ENCODE assay signal across 1 cellular context in the genomic region with DNA sequence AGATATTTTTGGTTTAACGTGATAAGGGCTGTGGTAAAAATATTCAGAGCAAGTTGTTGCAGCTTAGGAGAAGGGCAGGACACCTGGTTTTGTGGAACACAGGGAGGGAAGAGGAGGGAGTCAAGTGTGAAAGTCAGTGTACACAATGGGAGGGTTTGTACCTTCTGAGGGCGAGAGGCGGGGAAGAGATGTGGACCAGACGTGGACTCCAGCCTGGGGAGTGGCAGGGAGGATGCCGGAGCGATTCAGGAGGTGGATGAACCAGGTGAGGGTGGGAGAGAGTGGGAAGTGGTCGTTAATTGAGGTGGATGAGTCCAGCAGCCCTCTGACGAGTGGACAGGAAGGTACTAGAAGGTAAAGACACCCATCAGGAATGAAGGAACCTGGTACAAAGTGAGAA.
TF ChIP-seq lines count a peak whose summit lies in the region.

No MANE protein-coding gene starts in this region.

TF ChIP-seq in HepG2, 621 proteins besides CTCF, POLR2A, EP300 and RAD21 (continued from another document and continues in another):
- TF ChIP-seq ZNF687 (CRISPR knock-in tag; IDR thresholded peaks at IDR 0.05) (peak; percentile 44; the same call in 1 of the 2 replicates), MEIS2 (CRISPR knock-in tag; IDR thresholded peaks at IDR 0.05) (no peak), FOXA1 (IDR thresholded peaks at IDR 0.05) (no peak), FOXA1 (CRISPR knock-in tag; IDR thresholded peaks at IDR 0.05) (peak; percentile 69), ZEB1 (IDR thresholded peaks at IDR 0.05; ENCODE audit: insufficient replicate concordance, low read depth) (peak; percentile 47), ZNF720 (CRISPR knock-in tag; IDR thresholded peaks at IDR 0.05) (no peak), ZNF256 (CRISPR knock-in tag; conservative IDR thresholded peaks at IDR 0.05) (no peak), XRCC5 (optimal IDR thresholded peaks at IDR 0.05; ENCODE audit: low read length) (peak; percentile 15), CAMTA2 (CRISPR knock-in tag; IDR thresholded peaks at IDR 0.05; ENCODE audit: borderline replicate concordance) (no peak), ZNF674 (CRISPR knock-in tag; IDR thresholded peaks at IDR 0.05; ENCODE audit: low read depth) (no peak), REPIN1 (CRISPR knock-in tag; IDR thresholded peaks at IDR 0.05; ENCODE audit: borderline replicate concordance, low read depth) (no peak), RBFOX2 (IDR thresholded peaks at IDR 0.05; ENCODE audit: low read depth, low read length) (no peak), ZNF230 (CRISPR knock-in tag; IDR thresholded peaks at IDR 0.05) (no peak), ZNF274 (CRISPR knock-in tag; IDR thresholded peaks at IDR 0.05) (no peak), ZNF570 (CRISPR knock-in tag; IDR thresholded peaks at IDR 0.05; ENCODE audit: borderline replicate concordance) (no peak), PREB (CRISPR knock-in tag; IDR thresholded peaks at IDR 0.05) (no peak), SIN3B (IDR thresholded peaks at IDR 0.05; ENCODE audit: low read length) (no peak), ZNF724P (CRISPR knock-in tag; IDR thresholded peaks at IDR 0.05; ENCODE audit: borderline replicate concordance) (no peak), WIZ (CRISPR knock-in tag; IDR thresholded peaks at IDR 0.05) (no peak), HIC2 (CRISPR knock-in tag; IDR thresholded peaks at IDR 0.05; ENCODE audit: low read depth) (no peak), ATF7-NPFF (CRISPR knock-in tag; IDR thresholded peaks at IDR 0.05; ENCODE audit: low read depth) (no peak), STAT5B (CRISPR knock-in tag; IDR thresholded peaks at IDR 0.05) (no peak), SOX13 (IDR thresholded peaks at IDR 0.05) (no peak), SOX13 (CRISPR knock-in tag; conservative IDR thresholded peaks at IDR 0.05 in 1 of 2, IDR thresholded peaks at IDR 0.05 in 1 of 2) (peak in 1 of 2 experiments; percentile 48; a peak in 1 of 4 replicates), ZNF660 (CRISPR knock-in tag; IDR thresholded peaks at IDR 0.05; ENCODE audit: borderline replicate concordance, low read depth) (no peak), ZNF878 (CRISPR knock-in tag; IDR thresholded peaks at IDR 0.05) (no peak), ZNF589 (CRISPR knock-in tag; conservative IDR thresholded peaks at IDR 0.05) (no peak), CBX1 (IDR thresholded peaks at IDR 0.05; ENCODE audit: low read depth) (no peak), FOXP1 (IDR thresholded peaks at IDR 0.05) (no peak), FOXP1 (CRISPR knock-in tag; IDR thresholded peaks at IDR 0.05) (peak; percentile 33; the same call in 1 of the 2 replicates), CCAR2 (optimal IDR thresholded peaks at IDR 0.05; ENCODE audit: low read depth, low read length) (no peak), SP5 (CRISPR knock-in tag; IDR thresholded peaks at IDR 0.05; ENCODE audit: borderline replicate concordance, low read depth) (peak; percentile 93), HOXA3 (CRISPR knock-in tag; IDR thresholded peaks at IDR 0.05) (no peak), RNF2 (conservative IDR thresholded peaks at IDR 0.05; ENCODE audit: low read depth) (no peak), IRF2 (CRISPR knock-in tag; IDR thresholded peaks at IDR 0.05) (no peak)
- TF ChIP-seq, protein P1, sequence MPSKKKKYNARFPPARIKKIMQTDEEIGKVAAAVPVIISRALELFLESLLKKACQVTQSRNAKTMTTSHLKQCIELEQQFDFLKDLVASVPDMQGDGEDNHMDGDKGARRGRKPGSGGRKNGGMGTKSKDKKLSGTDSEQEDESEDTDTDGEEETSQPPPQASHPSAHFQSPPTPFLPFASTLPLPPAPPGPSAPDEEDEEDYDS (CRISPR knock-in tag; IDR thresholded peaks at IDR 0.05) = no peak
- TF ChIP-seq, protein P2, sequence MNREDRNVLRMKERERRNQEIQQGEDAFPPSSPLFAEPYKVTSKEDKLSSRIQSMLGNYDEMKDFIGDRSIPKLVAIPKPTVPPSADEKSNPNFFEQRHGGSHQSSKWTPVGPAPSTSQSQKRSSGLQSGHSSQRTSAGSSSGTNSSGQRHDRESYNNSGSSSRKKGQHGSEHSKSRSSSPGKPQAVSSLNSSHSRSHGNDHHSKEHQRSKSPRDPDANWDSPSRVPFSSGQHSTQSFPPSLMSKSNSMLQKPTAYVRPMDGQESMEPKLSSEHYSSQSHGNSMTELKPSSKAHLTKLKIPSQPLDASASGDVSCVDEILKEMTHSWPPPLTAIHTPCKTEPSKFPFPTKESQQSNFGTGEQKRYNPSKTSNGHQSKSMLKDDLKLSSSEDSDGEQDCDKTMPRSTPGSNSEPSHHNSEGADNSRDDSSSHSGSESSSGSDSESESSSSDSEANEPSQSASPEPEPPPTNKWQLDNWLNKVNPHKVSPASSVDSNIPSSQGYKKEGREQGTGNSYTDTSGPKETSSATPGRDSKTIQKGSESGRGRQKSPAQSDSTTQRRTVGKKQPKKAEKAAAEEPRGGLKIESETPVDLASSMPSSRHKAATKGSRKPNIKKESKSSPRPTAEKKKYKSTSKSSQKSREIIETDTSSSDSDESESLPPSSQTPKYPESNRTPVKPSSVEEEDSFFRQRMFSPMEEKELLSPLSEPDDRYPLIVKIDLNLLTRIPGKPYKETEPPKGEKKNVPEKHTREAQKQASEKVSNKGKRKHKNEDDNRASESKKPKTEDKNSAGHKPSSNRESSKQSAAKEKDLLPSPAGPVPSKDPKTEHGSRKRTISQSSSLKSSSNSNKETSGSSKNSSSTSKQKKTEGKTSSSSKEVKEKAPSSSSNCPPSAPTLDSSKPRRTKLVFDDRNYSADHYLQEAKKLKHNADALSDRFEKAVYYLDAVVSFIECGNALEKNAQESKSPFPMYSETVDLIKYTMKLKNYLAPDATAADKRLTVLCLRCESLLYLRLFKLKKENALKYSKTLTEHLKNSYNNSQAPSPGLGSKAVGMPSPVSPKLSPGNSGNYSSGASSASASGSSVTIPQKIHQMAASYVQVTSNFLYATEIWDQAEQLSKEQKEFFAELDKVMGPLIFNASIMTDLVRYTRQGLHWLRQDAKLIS (CRISPR knock-in tag; IDR thresholded peaks at IDR 0.05) = no peak
- TF ChIP-seq, protein P3, sequence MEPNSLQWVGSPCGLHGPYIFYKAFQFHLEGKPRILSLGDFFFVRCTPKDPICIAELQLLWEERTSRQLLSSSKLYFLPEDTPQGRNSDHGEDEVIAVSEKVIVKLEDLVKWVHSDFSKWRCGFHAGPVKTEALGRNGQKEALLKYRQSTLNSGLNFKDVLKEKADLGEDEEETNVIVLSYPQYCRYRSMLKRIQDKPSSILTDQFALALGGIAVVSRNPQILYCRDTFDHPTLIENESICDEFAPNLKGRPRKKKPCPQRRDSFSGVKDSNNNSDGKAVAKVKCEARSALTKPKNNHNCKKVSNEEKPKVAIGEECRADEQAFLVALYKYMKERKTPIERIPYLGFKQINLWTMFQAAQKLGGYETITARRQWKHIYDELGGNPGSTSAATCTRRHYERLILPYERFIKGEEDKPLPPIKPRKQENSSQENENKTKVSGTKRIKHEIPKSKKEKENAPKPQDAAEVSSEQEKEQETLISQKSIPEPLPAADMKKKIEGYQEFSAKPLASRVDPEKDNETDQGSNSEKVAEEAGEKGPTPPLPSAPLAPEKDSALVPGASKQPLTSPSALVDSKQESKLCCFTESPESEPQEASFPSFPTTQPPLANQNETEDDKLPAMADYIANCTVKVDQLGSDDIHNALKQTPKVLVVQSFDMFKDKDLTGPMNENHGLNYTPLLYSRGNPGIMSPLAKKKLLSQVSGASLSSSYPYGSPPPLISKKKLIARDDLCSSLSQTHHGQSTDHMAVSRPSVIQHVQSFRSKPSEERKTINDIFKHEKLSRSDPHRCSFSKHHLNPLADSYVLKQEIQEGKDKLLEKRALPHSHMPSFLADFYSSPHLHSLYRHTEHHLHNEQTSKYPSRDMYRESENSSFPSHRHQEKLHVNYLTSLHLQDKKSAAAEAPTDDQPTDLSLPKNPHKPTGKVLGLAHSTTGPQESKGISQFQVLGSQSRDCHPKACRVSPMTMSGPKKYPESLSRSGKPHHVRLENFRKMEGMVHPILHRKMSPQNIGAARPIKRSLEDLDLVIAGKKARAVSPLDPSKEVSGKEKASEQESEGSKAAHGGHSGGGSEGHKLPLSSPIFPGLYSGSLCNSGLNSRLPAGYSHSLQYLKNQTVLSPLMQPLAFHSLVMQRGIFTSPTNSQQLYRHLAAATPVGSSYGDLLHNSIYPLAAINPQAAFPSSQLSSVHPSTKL (CRISPR knock-in tag; IDR thresholded peaks at IDR 0.05) = peak; percentile 46; the same call in 1 of the 2 replicates
- TF ChIP-seq, protein P4, sequence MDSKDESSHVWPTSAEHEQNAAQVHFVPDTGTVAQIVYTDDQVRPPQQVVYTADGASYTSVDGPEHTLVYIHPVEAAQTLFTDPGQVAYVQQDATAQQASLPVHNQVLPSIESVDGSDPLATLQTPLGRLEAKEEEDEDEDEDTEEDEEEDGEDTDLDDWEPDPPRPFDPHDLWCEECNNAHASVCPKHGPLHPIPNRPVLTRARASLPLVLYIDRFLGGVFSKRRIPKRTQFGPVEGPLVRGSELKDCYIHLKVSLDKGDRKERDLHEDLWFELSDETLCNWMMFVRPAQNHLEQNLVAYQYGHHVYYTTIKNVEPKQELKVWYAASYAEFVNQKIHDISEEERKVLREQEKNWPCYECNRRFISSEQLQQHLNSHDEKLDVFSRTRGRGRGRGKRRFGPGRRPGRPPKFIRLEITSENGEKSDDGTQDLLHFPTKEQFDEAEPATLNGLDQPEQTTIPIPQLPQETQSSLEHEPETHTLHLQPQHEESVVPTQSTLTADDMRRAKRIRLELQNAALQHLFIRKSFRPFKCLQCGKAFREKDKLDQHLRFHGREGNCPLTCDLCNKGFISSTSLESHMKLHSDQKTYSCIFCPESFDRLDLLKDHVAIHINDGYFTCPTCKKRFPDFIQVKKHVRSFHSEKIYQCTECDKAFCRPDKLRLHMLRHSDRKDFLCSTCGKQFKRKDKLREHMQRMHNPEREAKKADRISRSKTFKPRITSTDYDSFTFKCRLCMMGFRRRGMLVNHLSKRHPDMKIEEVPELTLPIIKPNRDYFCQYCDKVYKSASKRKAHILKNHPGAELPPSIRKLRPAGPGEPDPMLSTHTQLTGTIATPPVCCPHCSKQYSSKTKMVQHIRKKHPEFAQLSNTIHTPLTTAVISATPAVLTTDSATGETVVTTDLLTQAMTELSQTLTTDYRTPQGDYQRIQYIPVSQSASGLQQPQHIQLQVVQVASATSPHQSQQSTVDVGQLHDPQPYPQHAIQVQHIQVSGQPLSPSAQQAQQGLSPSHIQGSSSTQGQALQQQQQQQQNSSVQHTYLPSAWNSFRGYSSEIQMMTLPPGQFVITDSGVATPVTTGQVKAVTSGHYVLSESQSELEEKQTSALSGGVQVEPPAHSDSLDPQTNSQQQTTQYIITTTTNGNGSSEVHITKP (CRISPR knock-in tag; IDR thresholded peaks at IDR 0.05; ENCODE audit: low read depth) = no peak
- TF ChIP-seq, protein P5, sequence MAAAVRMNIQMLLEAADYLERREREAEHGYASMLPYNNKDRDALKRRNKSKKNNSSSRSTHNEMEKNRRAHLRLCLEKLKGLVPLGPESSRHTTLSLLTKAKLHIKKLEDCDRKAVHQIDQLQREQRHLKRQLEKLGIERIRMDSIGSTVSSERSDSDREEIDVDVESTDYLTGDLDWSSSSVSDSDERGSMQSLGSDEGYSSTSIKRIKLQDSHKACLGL (CRISPR knock-in tag; IDR thresholded peaks at IDR 0.05) = no peak
- TF ChIP-seq, protein P6, sequence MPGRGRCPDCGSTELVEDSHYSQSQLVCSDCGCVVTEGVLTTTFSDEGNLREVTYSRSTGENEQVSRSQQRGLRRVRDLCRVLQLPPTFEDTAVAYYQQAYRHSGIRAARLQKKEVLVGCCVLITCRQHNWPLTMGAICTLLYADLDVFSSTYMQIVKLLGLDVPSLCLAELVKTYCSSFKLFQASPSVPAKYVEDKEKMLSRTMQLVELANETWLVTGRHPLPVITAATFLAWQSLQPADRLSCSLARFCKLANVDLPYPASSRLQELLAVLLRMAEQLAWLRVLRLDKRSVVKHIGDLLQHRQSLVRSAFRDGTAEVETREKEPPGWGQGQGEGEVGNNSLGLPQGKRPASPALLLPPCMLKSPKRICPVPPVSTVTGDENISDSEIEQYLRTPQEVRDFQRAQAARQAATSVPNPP (CRISPR knock-in tag; IDR thresholded peaks at IDR 0.05) = no peak
